1 cellular context compared by ENCODE assay signal in genomic region chr7:128129224-128129864, GRCh38.
TF ChIP-seq lines count a peak whose summit lies in the region.

No MANE protein-coding gene starts in this region.

TF ChIP-seq in K562, 482 proteins besides CTCF, POLR2A, EP300 and RAD21 (continued from another document):
- TF ChIP-seq ZNF766 (CRISPR knock-in tag; conservative IDR thresholded peaks at IDR 0.05) (peak; percentile 87; the same call in 1 of the 2 replicates), ARID2 (IDR thresholded peaks at IDR 0.05) (no peak), TCF15 (CRISPR knock-in tag; IDR thresholded peaks at IDR 0.05) (no peak), ZNF76 (CRISPR knock-in tag; IDR thresholded peaks at IDR 0.05; ENCODE audit: borderline replicate concordance) (no peak), GTF2E2 (tag; IDR thresholded peaks at IDR 0.05) (no peak), RB1 (IDR thresholded peaks at IDR 0.05; ENCODE audit: low read depth) (no peak), CBX1 (IDR thresholded peaks at IDR 0.05; ENCODE audit: low read depth) (no peak), ZNF586 (CRISPR knock-in tag; conservative IDR thresholded peaks at IDR 0.05) (no peak), MYC (IDR thresholded peaks at IDR 0.05; ENCODE audit: low read depth, low read length) (0 out of 2 replicates have a peak, but pooled peaks have one; percentile 7), MYC (CRISPR knock-in tag; IDR thresholded peaks at IDR 0.05; ENCODE audit: borderline replicate concordance, low read depth) (no peak), EHMT2 (IDR thresholded peaks at IDR 0.05) (peak; percentile 36; the same call in 1 of the 2 replicates)
